2 cellular contexts compared by ENCODE assay signal in the genomic region with DNA sequence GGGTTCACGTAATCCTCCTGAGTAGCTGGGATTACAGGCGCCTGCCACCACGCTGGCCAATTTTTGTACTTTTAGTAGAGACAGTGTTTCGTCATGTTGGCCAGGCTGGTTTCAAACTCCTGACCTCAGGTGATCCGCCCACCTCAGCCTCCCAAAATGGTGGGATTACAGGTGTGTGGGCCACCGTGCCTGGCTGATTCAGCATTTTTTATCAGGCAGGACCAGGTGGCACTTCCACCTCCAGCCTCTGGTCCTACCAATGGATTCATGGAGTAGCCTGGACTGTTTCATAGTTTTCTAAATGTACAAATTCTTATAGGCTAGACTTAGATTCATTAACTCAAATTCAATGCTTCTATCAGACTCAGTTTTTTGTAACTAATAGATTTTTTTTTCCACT.
A peak's percentile ranks its signal among the peaks of the same experiment; 100 is the strongest.
TF ChIP-seq lines count a peak whose summit lies in the region.

No MANE protein-coding gene starts in this region.

TF ChIP-seq in HEK293, 187 proteins besides CTCF, POLR2A, EP300 and RAD21:
- TF ChIP-seq, protein P1, sequence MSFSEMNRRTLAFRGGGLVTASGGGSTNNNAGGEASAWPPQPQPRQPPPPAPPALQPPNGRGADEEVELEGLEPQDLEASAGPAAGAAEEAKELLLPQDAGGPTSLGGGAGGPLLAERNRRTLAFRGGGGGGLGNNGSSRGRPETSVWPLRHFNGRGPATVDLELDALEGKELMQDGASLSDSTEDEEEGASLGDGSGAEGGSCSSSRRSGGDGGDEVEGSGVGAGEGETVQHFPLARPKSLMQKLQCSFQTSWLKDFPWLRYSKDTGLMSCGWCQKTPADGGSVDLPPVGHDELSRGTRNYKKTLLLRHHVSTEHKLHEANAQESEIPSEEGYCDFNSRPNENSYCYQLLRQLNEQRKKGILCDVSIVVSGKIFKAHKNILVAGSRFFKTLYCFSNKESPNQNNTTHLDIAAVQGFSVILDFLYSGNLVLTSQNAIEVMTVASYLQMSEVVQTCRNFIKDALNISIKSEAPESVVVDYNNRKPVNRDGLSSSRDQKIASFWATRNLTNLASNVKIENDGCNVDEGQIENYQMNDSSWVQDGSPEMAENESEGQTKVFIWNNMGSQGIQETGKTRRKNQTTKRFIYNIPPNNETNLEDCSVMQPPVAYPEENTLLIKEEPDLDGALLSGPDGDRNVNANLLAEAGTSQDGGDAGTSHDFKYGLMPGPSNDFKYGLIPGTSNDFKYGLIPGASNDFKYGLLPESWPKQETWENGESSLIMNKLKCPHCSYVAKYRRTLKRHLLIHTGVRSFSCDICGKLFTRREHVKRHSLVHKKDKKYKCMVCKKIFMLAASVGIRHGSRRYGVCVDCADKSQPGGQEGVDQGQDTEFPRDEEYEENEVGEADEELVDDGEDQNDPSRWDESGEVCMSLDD (tag by site-specific recombination; IDR thresholded peaks at IDR 0.05), result no peak
- 0 out of 2 replicates have a peak, but pooled peaks have one; percentile 6 for TF ChIP-seq EGR2 (tag by site-specific recombination; IDR thresholded peaks at IDR 0.05; ENCODE audit: low read depth)

TF ChIP-seq in endothelial cell of umbilical vein, 7 proteins besides CTCF, POLR2A, EP300 and RAD21:
- TF ChIP-seq EZH2 (IDR thresholded peaks at IDR 0.05; ENCODE audit: borderline replicate concordance, low read depth, low read length, severe bottlenecking) (no peak), POLR2AphosphoS5 (IDR thresholded peaks at IDR 0.05; ENCODE audit: insufficient read depth, low read depth, low read length) (no peak), JUN (IDR thresholded peaks at IDR 0.05; ENCODE audit: borderline replicate concordance, insufficient read depth, insufficient read length, low read depth) (no peak), MYC (IDR thresholded peaks at IDR 0.05; ENCODE audit: low read depth, low read length) (no peak), FOS (IDR thresholded peaks at IDR 0.05; ENCODE audit: borderline replicate concordance, insufficient read depth, low read length) (no peak), GATA2 (IDR thresholded peaks at IDR 0.05; ENCODE audit: insufficient read depth, insufficient read length, low read depth, low read length) (no peak)
- TF ChIP-seq, protein P2, sequence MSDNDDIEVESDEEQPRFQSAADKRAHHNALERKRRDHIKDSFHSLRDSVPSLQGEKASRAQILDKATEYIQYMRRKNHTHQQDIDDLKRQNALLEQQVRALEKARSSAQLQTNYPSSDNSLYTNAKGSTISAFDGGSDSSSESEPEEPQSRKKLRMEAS (IDR thresholded peaks at IDR 0.05; ENCODE audit: insufficient read depth, insufficient read length), result no peak
TF ChIP-seq in endothelial cell of umbilical vein: peak in this region for 0.
